ENCODE assay signal across 9 cellular contexts in the genomic region with DNA sequence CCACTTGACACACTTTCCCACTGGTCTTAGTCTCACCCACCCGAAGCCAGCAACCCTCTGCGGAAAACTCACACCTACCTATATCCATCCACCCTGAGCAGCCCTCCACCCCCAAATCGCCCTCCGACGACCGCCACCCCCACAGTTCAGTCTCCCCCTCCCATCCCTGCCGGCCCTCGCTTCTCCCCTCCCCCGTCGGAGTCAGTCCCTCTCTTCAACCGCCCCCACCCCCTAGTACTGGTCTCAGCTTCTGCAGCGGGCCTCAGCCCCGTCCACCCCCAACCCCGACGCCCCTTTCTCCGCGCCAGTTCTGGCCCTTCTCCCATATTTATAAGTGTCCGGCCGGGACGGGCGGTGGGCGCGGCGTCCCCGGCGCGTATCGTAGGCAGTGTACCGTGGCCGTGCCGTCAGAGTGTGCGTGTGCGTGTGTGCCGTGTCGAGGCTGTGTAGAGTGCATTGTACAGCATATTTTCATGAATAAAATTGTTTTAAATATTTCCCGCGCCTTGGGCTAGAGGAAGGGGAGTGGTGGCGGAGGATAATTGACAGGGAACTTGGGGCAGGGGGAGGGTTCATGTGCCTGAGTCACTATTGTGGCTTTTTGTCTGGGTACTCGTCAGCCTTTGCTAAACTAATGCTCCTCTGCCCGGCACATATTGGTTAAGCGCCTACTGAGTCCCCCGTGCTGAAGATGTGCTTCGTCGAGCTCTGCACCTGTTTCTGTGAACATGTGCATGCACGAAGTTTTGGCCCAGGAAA. TPM values are rescaled to one million over a fixed set of nuclear protein-coding genes. Genes with fewer than 3 reads are reported as not detected.
DNase-seq lines count a peak whose midpoint lies in the region; ATAC-seq and TF ChIP-seq lines count a peak whose summit lies in the region.
"Had no signal": no experiment of that assay in that cellular context is flagged by ENCODE, and none has a peak within 500 bp of the region (broad histone marks: within the 10 kb centered on the region; RNA-seq: fewer than 3 reads in every experiment).

No MANE protein-coding gene starts in this region.

- peaks cover 7 to 25% (median 14%) of the 10 kb centered on the region in 4 donors for H3K4me1 Mint-ChIP-seq in CD4-positive, alpha-beta memory T cell
- peaks cover 59% of the 10 kb centered on the region for H3K4me1 Mint-ChIP-seq in nephron progenitor cell

- H3K4me1 ChIP-seq in CD4-positive, alpha-beta memory T cell (ENCODE audit: insufficient read depth, low read length): peaks cover 20% of the 10 kb centered on the region
- peaks cover 12% of the 10 kb centered on the region; the same call in 1 of the 2 replicates for H3K4me1 ChIP-seq in Panc1 (ENCODE audit: control insufficient read depth, insufficient read depth, low read length)

- peaks cover 45 to 48% of the 10 kb centered on the region in 2 donors for H3K27me3 Mint-ChIP-seq in CD4-positive, alpha-beta memory T cell
- peaks cover 78% of the 10 kb centered on the region for H3K27me3 Mint-ChIP-seq in nephron progenitor cell (ENCODE audit: low read depth, poor library complexity)

- ATAC-seq in Panc1 (no peak), GM21528 (IDR thresholded peaks at IDR 0.05; ENCODE audit: low FRiP score, unreplicated experiment) (no peak)

- POLR2A ChIA-PET in CD4-positive, alpha-beta memory T cell (lab: Charles Lee; ENCODE audit: partially characterized antibody): interaction anchor here (1.8 kb wide), 1 partner anchor 22 kb away, joined by 11 read pairs; the partner anchor contains the start of gene FOXO6
- POLR2A ChIA-PET in Panc1 (lab: Charles Lee): no interaction called here

- intact Hi-C loops in CD4-positive, alpha-beta memory T cell (cut with micrococcal nuclease): no loop called here
- intact Hi-C loops in Panc1 (cut with micrococcal nuclease; ENCODE audit: unreplicated experiment): no loop called here

- peak overlapping the region; percentile 43 to 98 (median 76) for H3K4me3 Mint-ChIP-seq in CD4-positive, alpha-beta memory T cell
- peak overlapping the region; percentile 75 for H3K4me3 Mint-ChIP-seq in nephron progenitor cell

- H3K27ac Mint-ChIP-seq in CD4-positive, alpha-beta memory T cell: peak overlapping the region in 2 of 7 donors; percentile 53 to 57
- no peak overlapping the region for H3K27ac Mint-ChIP-seq in nephron progenitor cell

- peak in 1 of 5 donors; percentile 74 for DNase-seq in CD4-positive, alpha-beta memory T cell
- DNase-seq in Panc1 (ENCODE audit: low read depth, low spot score): no peak
- DNase-seq in choroid plexus epithelial cell (ENCODE audit: low read depth): peak; percentile 35
- peak; percentile 46 for DNase-seq in nephron progenitor cell
- no peak for DNase-seq in NCI-H1417 treated with DMSO at 0.1 percent for 48 hours (lab: John Stamatoyannopoulos, UW)
- no peak for DNase-seq in pons (ENCODE audit: low spot score)
- no peak for DNase-seq in HuH-7.5 (ENCODE audit: low spot score)

- no peak overlapping the region for H3K27ac ChIP-seq in CD4-positive, alpha-beta memory T cell (ENCODE audit: low read depth, low read length)
- H3K27ac ChIP-seq in Panc1 (ENCODE audit: low read length): peak overlapping the region; percentile 65; the same call in 1 of the 2 replicates

- in situ Hi-C loops in Panc1 (cut with HindIII; ENCODE audit: low pct_unique_long_range_greater_than_20kb, low sequenced_read_pairs): no loop called here

- H3K36me3 Mint-ChIP-seq in CD4-positive, alpha-beta memory T cell: peaks cover 0 to 2% of the 10 kb centered on the region in 2 donors
- no peaks in the 10 kb centered on the region for H3K36me3 Mint-ChIP-seq in nephron progenitor cell (ENCODE audit: low read depth)

- H3K27me3 ChIP-seq in CD4-positive, alpha-beta memory T cell (ENCODE audit: insufficient read depth, low read length): peaks cover 4% of the 10 kb centered on the region
- H3K27me3 ChIP-seq in Panc1 (ENCODE audit: control insufficient read depth, insufficient read depth, low read length): peaks cover 5% of the 10 kb centered on the region; the same call in 1 of the 2 replicates

- CTCF ChIA-PET in CD4-positive, alpha-beta memory T cell (lab: Charles Lee; ENCODE audit: partially characterized antibody): no interaction called here
- CTCF ChIA-PET in Panc1 (lab: Charles Lee): no interaction called here

- no peak overlapping the region for H3K4me3 ChIP-seq in CD4-positive, alpha-beta memory T cell (ENCODE audit: low read length in 2 of 2)
- H3K4me3 ChIP-seq in Panc1 (ENCODE audit: low read depth in 2 of 2, low read length in 2 of 2) (peak overlapping the region; percentile 51 to 55), choroid plexus epithelial cell (ENCODE audit: low read depth, low read length) (no peak overlapping the region)

- BruUV-seq in Panc1 (replicated peaks; lab: Mats Ljungman, UMichigan): TSS peak; percentile 75

- TF ChIP-seq CTCF in Panc1 (IDR thresholded peaks at IDR 0.05) (no peak), choroid plexus epithelial cell (conservative IDR thresholded peaks at IDR 0.05; ENCODE audit: low read depth, low read length) (no peak), nephron progenitor cell (IDR thresholded peaks at IDR 0.05) (no peak)

- no peaks in the 10 kb centered on the region for H3K9me3 ChIP-seq in CD4-positive, alpha-beta memory T cell (ENCODE audit: control insufficient read depth in 1 of 2, low read length in 2 of 2)
- no peaks in the 10 kb centered on the region for H3K9me3 ChIP-seq in Panc1 (ENCODE audit: control insufficient read depth, insufficient read depth, low read depth, low read length)

- H3K36me3 ChIP-seq in CD4-positive, alpha-beta memory T cell (ENCODE audit: insufficient read depth, low read length): no peaks in the 10 kb centered on the region
- H3K36me3 ChIP-seq in Panc1 (ENCODE audit: control insufficient read depth, insufficient read depth, low read length): no peaks in the 10 kb centered on the region

- peaks cover 0 to 4% (median 0%) of the 10 kb centered on the region in 8 donors for H3K9me3 Mint-ChIP-seq in CD4-positive, alpha-beta memory T cell
- no peaks in the 10 kb centered on the region for H3K9me3 Mint-ChIP-seq in nephron progenitor cell

RNA-seq across cellular contexts. Expression of gene FOXO6, which starts 22.0 kb away (rescaled TPM):
- not detected for total RNA-seq in CD4-positive, alpha-beta memory T cell
- not detected for polyA plus RNA-seq in CD4-positive, alpha-beta memory T cell
- 2.5 TPM for total RNA-seq in Panc1 (2021; ENCODE audit: unreplicated experiment)
- 4.4 TPM for polyA plus RNA-seq in Panc1 (2012; ENCODE audit: insufficient read length)
- total RNA-seq: glomerular endothelial cell had no signal

Comparison
In these comparisons a context has a peak if more than half of its experiments do, and no peak if none do; other contexts are left out.
1. DNase-seq: peak in choroid plexus epithelial cell (single experiment) and nephron progenitor cell (single experiment); none in Panc1 (single experiment), NCI-H1417 treated with DMSO at 0.1 percent for 48 hours (single experiment), pons (single experiment) and HuH-7.5 (single experiment).
2. H3K4me3 ChIP-seq: peak in Panc1 (2 of 2); none in CD4-positive, alpha-beta memory T cell (0 of 2) and choroid plexus epithelial cell (single experiment).